Comparison of ENCODE assay signal across 29 cellular contexts in genomic region chr17:61387011-61387410, GRCh38. TPM values are rescaled to one million over a fixed set of nuclear protein-coding genes. Genes with fewer than 3 reads are reported as not detected.
"Had no signal": no experiment of that assay in that cellular context is flagged by ENCODE, and none has a peak within 500 bp of the region (broad histone marks: within the 10 kb centered on the region; RNA-seq: fewer than 3 reads in every experiment).

No MANE protein-coding gene starts in this region.

- DNase-seq: colonic mucosa; effector CD8-positive, alpha-beta T cell; endodermal cell; foreskin keratinocyte; kidney glomerular epithelial cell; left colon; mesenchymal stem cell; naive B cell; spleen; stimulated activated CD4-positive, alpha-beta T cell treated with anti-CD3 and anti-CD28 coated beads, Interleukin-4, amount 100 ng/mL, for 4 hours; transverse colon had no signal

- H3K27me3 Mint-ChIP-seq: central memory CD8-positive, alpha-beta T cell; natural killer cell treated with Interleukin-12 subunit alpha and Interleukin-12 subunit beta and Interleukin-15 and Interleukin-18, amount 100 ng/mL, for 72 hours had no signal

- H3K27me3 ChIP-seq: colonic mucosa, foreskin keratinocyte, gastroesophageal sphincter, heart left ventricle, hepatocyte, right atrium auricular region, suprapubic skin had no signal

- H3K36me3 Mint-ChIP-seq: naive B cell; natural killer cell treated with Interleukin-12 subunit alpha and Interleukin-12 subunit beta and Interleukin-15 and Interleukin-18, amount 100 ng/mL, for 72 hours had no signal

- H3K9me3 Mint-ChIP-seq: central memory CD8-positive, alpha-beta T cell; dendritic cell treated with granulocyte-macrophage colony-stimulating factor and Interleukin-4, amounts not matched to agents 40 ng/mL and 50 ng/mL, for 4 days; endodermal cell; mesothelial cell of epicardium; naive B cell; natural killer cell treated with Interleukin-12 subunit alpha and Interleukin-12 subunit beta and Interleukin-15 and Interleukin-18, amount 100 ng/mL, for 72 hours; neural crest cell; stimulated activated memory B cell treated with anti-CD40 and anti-IgM and Interleukin-4, amounts not matched to agents 10 μg/mL and 1 μg/mL and 100 μg/mL, for 72 hours; stimulated activated naive CD8-positive, alpha-beta T cell treated with anti-CD3 and anti-CD28 coated beads, Interleukin-15, Interleukin-2, amounts not matched to agents 100 ng/mL and 50 ng/mL, for 24 hours had no signal

- H3K36me3 ChIP-seq: colonic mucosa, heart left ventricle, prostate gland, right atrium auricular region, suprapubic skin, transverse colon had no signal

- H3K4me2 ChIP-seq: hepatocyte had no signal

- ATAC-seq: esophagus mucosa; foreskin keratinocyte; gastroesophageal sphincter; heart left ventricle; left colon; mucosa of descending colon; natural killer cell treated with Interleukin-12 subunit alpha and Interleukin-12 subunit beta and Interleukin-15 and Interleukin-18, amount 100 ng/mL, for 72 hours; stimulated activated memory B cell treated with anti-CD40 and anti-IgM and Interleukin-4, amounts not matched to agents 10 μg/mL and 1 μg/mL and 100 μg/mL, for 72 hours had no signal

- H3K27ac Mint-ChIP-seq: dendritic cell treated with granulocyte-macrophage colony-stimulating factor and Interleukin-4, amounts not matched to agents 40 ng/mL and 50 ng/mL, for 4 days; endodermal cell; mesothelial cell of epicardium; natural killer cell treated with Interleukin-12 subunit alpha and Interleukin-12 subunit beta and Interleukin-15 and Interleukin-18, amount 100 ng/mL, for 72 hours; stimulated activated memory B cell treated with anti-CD40 and anti-IgM and Interleukin-4, amounts not matched to agents 10 μg/mL and 1 μg/mL and 100 μg/mL, for 72 hours; stimulated activated naive CD8-positive, alpha-beta T cell treated with anti-CD3 and anti-CD28 coated beads, Interleukin-15, Interleukin-2, amounts not matched to agents 100 ng/mL and 50 ng/mL, for 24 hours had no signal

- H3K4me3 ChIP-seq: colonic mucosa, gastroesophageal sphincter, heart left ventricle, hepatocyte, mucosa of descending colon, prostate gland, right atrium auricular region, skin epidermis, spleen, suprapubic skin, transverse colon had no signal

- H3K9me3 ChIP-seq: colonic mucosa, gastroesophageal sphincter, heart left ventricle, mucosa of descending colon, prostate gland, right atrium auricular region, spleen, suprapubic skin, transverse colon had no signal

- H3K4me3 Mint-ChIP-seq: central memory CD8-positive, alpha-beta T cell; dendritic cell treated with granulocyte-macrophage colony-stimulating factor and Interleukin-4, amounts not matched to agents 40 ng/mL and 50 ng/mL, for 4 days; endodermal cell; mesothelial cell of epicardium; naive B cell; natural killer cell treated with Interleukin-12 subunit alpha and Interleukin-12 subunit beta and Interleukin-15 and Interleukin-18, amount 100 ng/mL, for 72 hours; neural crest cell; stimulated activated memory B cell treated with anti-CD40 and anti-IgM and Interleukin-4, amounts not matched to agents 10 μg/mL and 1 μg/mL and 100 μg/mL, for 72 hours; stimulated activated naive CD8-positive, alpha-beta T cell treated with anti-CD3 and anti-CD28 coated beads, Interleukin-15, Interleukin-2, amounts not matched to agents 100 ng/mL and 50 ng/mL, for 24 hours had no signal

- FAIRE-seq: islet of Langerhans had no signal

- H3K27ac ChIP-seq: colonic mucosa, epithelial cell of prostate, foreskin keratinocyte, gastroesophageal sphincter, heart left ventricle, hepatocyte, prostate gland, right atrium auricular region, skin epidermis, spleen, suprapubic skin, transverse colon had no signal

- H3K4me1 ChIP-seq: colonic mucosa, foreskin keratinocyte, prostate gland had no signal

- H2AFZ ChIP-seq: hepatocyte had no signal

RNA-seq across cellular contexts. Expression of gene TBX2, which starts 12.6 kb away (rescaled TPM):
- total RNA-seq: foreskin keratinocyte had no signal
- polyA plus RNA-seq: foreskin keratinocyte had no signal
